ENCODE assay signal across 1 cellular context in the genomic region with DNA sequence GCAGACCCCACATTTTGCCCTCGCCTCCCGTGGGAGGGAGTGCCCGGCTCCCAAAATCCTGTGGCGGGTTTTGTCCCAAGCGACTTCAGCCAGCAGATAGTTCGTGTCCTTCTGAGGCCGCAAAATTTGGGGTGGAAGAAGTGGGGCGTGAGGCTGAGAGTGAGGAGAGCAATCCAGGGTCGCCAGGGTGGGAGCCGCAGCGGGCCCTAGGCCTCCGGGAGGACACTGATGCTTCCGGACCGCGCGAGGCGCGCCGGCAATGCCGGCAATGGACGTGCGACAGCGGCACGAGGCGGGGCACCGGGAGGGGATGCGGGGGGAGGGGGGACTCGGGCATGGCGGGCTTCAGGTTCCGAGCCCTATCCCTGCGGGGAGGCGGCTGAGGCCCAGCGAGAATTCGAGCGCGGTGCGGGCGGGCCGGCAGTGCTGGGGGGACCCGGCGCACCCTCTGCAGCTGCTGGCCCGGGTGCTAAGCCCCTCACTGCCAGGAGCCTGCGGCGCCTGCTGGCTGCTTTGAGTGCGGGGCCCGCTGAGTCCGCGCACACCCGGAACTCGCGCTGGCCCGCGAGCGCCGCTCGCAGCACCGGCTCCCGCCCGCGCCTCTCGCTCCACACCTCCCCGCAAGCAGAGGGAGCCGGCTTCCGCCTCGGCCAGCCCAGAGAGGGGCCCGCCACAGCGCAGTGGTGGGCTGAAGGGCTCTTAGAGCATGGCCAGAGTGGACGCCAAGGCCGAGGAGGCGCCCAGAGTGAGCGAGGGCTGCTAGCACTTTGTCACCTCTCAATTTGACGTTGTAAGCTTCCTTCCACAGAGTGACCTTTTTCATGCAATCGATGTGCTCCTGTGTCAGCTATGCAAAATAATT.
TF ChIP-seq lines count a peak whose summit lies in the region.

No MANE protein-coding gene starts in this region.

TF ChIP-seq in K562, 482 proteins besides CTCF, POLR2A, EP300 and RAD21 (continued from another document and continues in another):
- TF ChIP-seq, protein P1, sequence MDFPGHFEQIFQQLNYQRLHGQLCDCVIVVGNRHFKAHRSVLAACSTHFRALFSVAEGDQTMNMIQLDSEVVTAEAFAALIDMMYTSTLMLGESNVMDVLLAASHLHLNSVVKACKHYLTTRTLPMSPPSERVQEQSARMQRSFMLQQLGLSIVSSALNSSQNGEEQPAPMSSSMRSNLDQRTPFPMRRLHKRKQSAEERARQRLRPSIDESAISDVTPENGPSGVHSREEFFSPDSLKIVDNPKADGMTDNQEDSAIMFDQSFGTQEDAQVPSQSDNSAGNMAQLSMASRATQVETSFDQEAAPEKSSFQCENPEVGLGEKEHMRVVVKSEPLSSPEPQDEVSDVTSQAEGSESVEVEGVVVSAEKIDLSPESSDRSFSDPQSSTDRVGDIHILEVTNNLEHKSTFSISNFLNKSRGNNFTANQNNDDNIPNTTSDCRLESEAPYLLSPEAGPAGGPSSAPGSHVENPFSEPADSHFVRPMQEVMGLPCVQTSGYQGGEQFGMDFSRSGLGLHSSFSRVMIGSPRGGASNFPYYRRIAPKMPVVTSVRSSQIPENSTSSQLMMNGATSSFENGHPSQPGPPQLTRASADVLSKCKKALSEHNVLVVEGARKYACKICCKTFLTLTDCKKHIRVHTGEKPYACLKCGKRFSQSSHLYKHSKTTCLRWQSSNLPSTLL (IDR thresholded peaks at IDR 0.05) = no peak
- TF ChIP-seq SAFB2 (IDR thresholded peaks at IDR 0.05; ENCODE audit: borderline replicate concordance, low read depth, low read length, severe bottlenecking) (no peak), BCL6 (CRISPR knock-in tag; IDR thresholded peaks at IDR 0.05) (no peak), MAFF (IDR thresholded peaks at IDR 0.05; ENCODE audit: low read length) (no peak), FOXJ3 (CRISPR knock-in tag; IDR thresholded peaks at IDR 0.05) (no peak), ILK (tag; IDR thresholded peaks at IDR 0.05; ENCODE audit: borderline replicate concordance, low read depth) (no peak), TAF7 (tag; IDR thresholded peaks at IDR 0.05) (no peak), SMARCA5 (IDR thresholded peaks at IDR 0.05) (no peak), ZFPM2 (CRISPR knock-in tag; IDR thresholded peaks at IDR 0.05) (no peak), ZNF24 (IDR thresholded peaks at IDR 0.05) (no peak), ZNF134 (CRISPR knock-in tag; conservative IDR thresholded peaks at IDR 0.05) (no peak), CREB1 (IDR thresholded peaks at IDR 0.05) (peak; percentile 91), CREB1 (CRISPR knock-in tag; IDR thresholded peaks at IDR 0.05) (peak; percentile 80), HNRNPH1 (optimal IDR thresholded peaks at IDR 0.05; ENCODE audit: low read depth, low read length) (no peak), PRMT5 (CRISPR knock-in tag; IDR thresholded peaks at IDR 0.05) (no peak; the same call in 1 of the 2 replicates), FOXA3 (CRISPR knock-in tag; conservative IDR thresholded peaks at IDR 0.05 in 1 of 2, IDR thresholded peaks at IDR 0.05 in 1 of 2) (no peak), SMAD3 (CRISPR knock-in tag; conservative IDR thresholded peaks at IDR 0.05) (no peak), CXXC5 (CRISPR knock-in tag; IDR thresholded peaks at IDR 0.05) (peak; percentile 76), NCOA2 (IDR thresholded peaks at IDR 0.05; ENCODE audit: partially characterized antibody in 2 of 2) (no peak), SETDB1 (IDR thresholded peaks at IDR 0.05; ENCODE audit: low read length) (no peak), PHF8 (IDR thresholded peaks at IDR 0.05; ENCODE audit: borderline replicate concordance, low read length) (peak; percentile 77), TFAM (CRISPR knock-in tag; conservative IDR thresholded peaks at IDR 0.05) (no peak), GTF2A2 (tag; IDR thresholded peaks at IDR 0.05) (no peak), PTBP1 (IDR thresholded peaks at IDR 0.05; ENCODE audit: low read depth, low read length) (no peak), XRCC3 (IDR thresholded peaks at IDR 0.05) (no peak), BDP1 (IDR thresholded peaks at IDR 0.05; ENCODE audit: insufficient read depth, insufficient read length) (no peak), DDX20 (tag; IDR thresholded peaks at IDR 0.05; ENCODE audit: low read depth) (no peak), ZNF699 (CRISPR knock-in tag; IDR thresholded peaks at IDR 0.05; ENCODE audit: insufficient replicate concordance) (no peak), DMBX1 (CRISPR knock-in tag; IDR thresholded peaks at IDR 0.05; ENCODE audit: borderline replicate concordance) (no peak), ZNF436 (CRISPR knock-in tag; IDR thresholded peaks at IDR 0.05) (no peak), ZNF253 (CRISPR knock-in tag; conservative IDR thresholded peaks at IDR 0.05) (no peak), C11orf30 (IDR thresholded peaks at IDR 0.05; ENCODE audit: low read depth) (peak; percentile 68), CEBPG (CRISPR knock-in tag; IDR thresholded peaks at IDR 0.05) (no peak), CEBPG (tag; conservative IDR thresholded peaks at IDR 0.05 in 1 of 2, IDR thresholded peaks at IDR 0.05 in 1 of 2) (no peak), POLR2G (IDR thresholded peaks at IDR 0.05; ENCODE audit: low read depth, low read length) (peak; percentile 90), ETS2 (tag; IDR thresholded peaks at IDR 0.05; ENCODE audit: borderline replicate concordance, poor library complexity, severe bottlenecking) (no peak), ZNF583 (CRISPR knock-in tag; IDR thresholded peaks at IDR 0.05) (no peak), MTF1 (CRISPR knock-in tag; IDR thresholded peaks at IDR 0.05; ENCODE audit: borderline replicate concordance) (no peak), JUN (IDR thresholded peaks at IDR 0.05; ENCODE audit: borderline replicate concordance, low read depth, low read length) (no peak), JUN (CRISPR knock-in tag; IDR thresholded peaks at IDR 0.05; ENCODE audit: borderline replicate concordance) (no peak), SRSF1 (IDR thresholded peaks at IDR 0.05; ENCODE audit: low read depth, low read length) (no peak), CHD2 (IDR thresholded peaks at IDR 0.05; ENCODE audit: low read depth, low read length) (no peak)
- TF ChIP-seq, protein P2, sequence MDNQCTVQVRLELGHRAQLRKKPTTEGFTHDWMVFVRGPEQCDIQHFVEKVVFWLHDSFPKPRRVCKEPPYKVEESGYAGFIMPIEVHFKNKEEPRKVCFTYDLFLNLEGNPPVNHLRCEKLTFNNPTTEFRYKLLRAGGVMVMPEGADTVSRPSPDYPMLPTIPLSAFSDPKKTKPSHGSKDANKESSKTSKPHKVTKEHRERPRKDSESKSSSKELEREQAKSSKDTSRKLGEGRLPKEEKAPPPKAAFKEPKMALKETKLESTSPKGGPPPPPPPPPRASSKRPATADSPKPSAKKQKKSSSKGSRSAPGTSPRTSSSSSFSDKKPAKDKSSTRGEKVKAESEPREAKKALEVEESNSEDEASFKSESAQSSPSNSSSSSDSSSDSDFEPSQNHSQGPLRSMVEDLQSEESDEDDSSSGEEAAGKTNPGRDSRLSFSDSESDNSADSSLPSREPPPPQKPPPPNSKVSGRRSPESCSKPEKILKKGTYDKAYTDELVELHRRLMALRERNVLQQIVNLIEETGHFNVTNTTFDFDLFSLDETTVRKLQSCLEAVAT (IDR thresholded peaks at IDR 0.05) = 0 out of 4 replicates have a peak, but pooled peaks of 1 of the 2 experiments have one; percentile 28
- TF ChIP-seq, protein P3, sequence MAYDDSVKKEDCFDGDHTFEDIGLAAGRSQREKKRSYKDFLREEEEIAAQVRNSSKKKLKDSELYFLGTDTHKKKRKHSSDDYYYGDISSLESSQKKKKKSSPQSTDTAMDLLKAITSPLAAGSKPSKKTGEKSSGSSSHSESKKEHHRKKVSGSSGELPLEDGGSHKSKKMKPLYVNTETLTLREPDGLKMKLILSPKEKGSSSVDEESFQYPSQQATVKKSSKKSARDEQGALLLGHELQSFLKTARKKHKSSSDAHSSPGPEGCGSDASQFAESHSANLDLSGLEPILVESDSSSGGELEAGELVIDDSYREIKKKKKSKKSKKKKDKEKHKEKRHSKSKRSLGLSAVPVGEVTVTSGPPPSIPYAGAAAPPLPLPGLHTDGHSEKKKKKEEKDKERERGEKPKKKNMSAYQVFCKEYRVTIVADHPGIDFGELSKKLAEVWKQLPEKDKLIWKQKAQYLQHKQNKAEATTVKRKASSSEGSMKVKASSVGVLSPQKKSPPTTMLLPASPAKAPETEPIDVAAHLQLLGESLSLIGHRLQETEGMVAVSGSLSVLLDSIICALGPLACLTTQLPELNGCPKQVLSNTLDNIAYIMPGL (CRISPR knock-in tag; IDR thresholded peaks at IDR 0.05) = no peak; the same call in 1 of the 2 replicates
- TF ChIP-seq, protein P4, sequence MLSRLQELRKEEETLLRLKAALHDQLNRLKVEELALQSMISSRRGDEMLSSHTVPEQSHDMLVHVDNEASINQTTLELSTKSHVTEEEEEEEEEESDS (CRISPR knock-in tag; IDR thresholded peaks at IDR 0.05) = no peak
- TF ChIP-seq, protein P5, sequence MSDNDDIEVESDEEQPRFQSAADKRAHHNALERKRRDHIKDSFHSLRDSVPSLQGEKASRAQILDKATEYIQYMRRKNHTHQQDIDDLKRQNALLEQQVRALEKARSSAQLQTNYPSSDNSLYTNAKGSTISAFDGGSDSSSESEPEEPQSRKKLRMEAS (CRISPR knock-in tag; IDR thresholded peaks at IDR 0.05) = peak; percentile 18; the same call in 1 of the 2 replicates
- TF ChIP-seq, protein P6, sequence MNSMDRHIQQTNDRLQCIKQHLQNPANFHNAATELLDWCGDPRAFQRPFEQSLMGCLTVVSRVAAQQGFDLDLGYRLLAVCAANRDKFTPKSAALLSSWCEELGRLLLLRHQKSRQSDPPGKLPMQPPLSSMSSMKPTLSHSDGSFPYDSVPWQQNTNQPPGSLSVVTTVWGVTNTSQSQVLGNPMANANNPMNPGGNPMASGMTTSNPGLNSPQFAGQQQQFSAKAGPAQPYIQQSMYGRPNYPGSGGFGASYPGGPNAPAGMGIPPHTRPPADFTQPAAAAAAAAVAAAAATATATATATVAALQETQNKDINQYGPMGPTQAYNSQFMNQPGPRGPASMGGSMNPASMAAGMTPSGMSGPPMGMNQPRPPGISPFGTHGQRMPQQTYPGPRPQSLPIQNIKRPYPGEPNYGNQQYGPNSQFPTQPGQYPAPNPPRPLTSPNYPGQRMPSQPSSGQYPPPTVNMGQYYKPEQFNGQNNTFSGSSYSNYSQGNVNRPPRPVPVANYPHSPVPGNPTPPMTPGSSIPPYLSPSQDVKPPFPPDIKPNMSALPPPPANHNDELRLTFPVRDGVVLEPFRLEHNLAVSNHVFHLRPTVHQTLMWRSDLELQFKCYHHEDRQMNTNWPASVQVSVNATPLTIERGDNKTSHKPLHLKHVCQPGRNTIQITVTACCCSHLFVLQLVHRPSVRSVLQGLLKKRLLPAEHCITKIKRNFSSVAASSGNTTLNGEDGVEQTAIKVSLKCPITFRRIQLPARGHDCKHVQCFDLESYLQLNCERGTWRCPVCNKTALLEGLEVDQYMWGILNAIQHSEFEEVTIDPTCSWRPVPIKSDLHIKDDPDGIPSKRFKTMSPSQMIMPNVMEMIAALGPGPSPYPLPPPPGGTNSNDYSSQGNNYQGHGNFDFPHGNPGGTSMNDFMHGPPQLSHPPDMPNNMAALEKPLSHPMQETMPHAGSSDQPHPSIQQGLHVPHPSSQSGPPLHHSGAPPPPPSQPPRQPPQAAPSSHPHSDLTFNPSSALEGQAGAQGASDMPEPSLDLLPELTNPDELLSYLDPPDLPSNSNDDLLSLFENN (IDR thresholded peaks at IDR 0.05; ENCODE audit: low read depth in 2 of 2, low read length in 2 of 2) = peak in 1 of 2 experiments; percentile 42; a peak in 1 of 4 replicates
- TF ChIP-seq, protein P7, sequence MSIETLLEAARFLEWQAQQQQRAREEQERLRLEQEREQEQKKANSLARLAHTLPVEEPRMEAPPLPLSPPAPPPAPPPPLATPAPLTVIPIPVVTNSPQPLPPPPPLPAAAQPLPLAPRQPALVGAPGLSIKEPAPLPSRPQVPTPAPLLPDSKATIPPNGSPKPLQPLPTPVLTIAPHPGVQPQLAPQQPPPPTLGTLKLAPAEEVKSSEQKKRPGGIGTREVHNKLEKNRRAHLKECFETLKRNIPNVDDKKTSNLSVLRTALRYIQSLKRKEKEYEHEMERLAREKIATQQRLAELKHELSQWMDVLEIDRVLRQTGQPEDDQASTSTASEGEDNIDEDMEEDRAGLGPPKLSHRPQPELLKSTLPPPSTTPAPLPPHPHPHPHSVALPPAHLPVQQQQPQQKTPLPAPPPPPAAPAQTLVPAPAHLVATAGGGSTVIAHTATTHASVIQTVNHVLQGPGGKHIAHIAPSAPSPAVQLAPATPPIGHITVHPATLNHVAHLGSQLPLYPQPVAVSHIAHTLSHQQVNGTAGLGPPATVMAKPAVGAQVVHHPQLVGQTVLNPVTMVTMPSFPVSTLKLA (conservative IDR thresholded peaks at IDR 0.05) = peak; percentile 65 to 83
- TF ChIP-seq, protein P8, sequence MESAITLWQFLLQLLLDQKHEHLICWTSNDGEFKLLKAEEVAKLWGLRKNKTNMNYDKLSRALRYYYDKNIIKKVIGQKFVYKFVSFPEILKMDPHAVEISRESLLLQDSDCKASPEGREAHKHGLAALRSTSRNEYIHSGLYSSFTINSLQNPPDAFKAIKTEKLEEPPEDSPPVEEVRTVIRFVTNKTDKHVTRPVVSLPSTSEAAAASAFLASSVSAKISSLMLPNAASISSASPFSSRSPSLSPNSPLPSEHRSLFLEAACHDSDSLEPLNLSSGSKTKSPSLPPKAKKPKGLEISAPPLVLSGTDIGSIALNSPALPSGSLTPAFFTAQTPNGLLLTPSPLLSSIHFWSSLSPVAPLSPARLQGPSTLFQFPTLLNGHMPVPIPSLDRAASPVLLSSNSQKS (CRISPR knock-in tag; IDR thresholded peaks at IDR 0.05) = no peak
- TF ChIP-seq, protein P9, sequence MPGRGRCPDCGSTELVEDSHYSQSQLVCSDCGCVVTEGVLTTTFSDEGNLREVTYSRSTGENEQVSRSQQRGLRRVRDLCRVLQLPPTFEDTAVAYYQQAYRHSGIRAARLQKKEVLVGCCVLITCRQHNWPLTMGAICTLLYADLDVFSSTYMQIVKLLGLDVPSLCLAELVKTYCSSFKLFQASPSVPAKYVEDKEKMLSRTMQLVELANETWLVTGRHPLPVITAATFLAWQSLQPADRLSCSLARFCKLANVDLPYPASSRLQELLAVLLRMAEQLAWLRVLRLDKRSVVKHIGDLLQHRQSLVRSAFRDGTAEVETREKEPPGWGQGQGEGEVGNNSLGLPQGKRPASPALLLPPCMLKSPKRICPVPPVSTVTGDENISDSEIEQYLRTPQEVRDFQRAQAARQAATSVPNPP (IDR thresholded peaks at IDR 0.05; ENCODE audit: borderline replicate concordance, insufficient read depth, insufficient read length) = no peak
- TF ChIP-seq, protein P10, sequence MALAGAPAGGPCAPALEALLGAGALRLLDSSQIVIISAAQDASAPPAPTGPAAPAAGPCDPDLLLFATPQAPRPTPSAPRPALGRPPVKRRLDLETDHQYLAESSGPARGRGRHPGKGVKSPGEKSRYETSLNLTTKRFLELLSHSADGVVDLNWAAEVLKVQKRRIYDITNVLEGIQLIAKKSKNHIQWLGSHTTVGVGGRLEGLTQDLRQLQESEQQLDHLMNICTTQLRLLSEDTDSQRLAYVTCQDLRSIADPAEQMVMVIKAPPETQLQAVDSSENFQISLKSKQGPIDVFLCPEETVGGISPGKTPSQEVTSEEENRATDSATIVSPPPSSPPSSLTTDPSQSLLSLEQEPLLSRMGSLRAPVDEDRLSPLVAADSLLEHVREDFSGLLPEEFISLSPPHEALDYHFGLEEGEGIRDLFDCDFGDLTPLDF (CRISPR knock-in tag; IDR thresholded peaks at IDR 0.05) = no peak; the same call in 1 of the 2 replicates
